In genomic region chr14:101907619-101908018, GRCh38 we compare ENCODE assay signal across 26 cellular contexts.
"Had no signal": no experiment of that assay in that cellular context is flagged by ENCODE, and none has a peak within 500 bp of the region (broad histone marks: within the 10 kb centered on the region; RNA-seq: fewer than 3 reads in every experiment).

No MANE protein-coding gene starts in this region.

- H3K4me3 Mint-ChIP-seq: activated CD8-positive, alpha-beta T cell treated with anti-CD3 and anti-CD28 coated beads for 36 hours; activated T-helper 1 cell treated with anti-CD3 and anti-CD28 coated beads, Interleukin-12 subunit alpha, Interleukin-12 subunit beta, Interleukin-2, Interleukin-4 antibody, amounts not matched to agents 30 ng/mL and 10 ng/mL and 1 ng/mL, durations not matched to agents 14 hours and 24 hours and 36 hours had no signal

- H3K9me3 Mint-ChIP-seq: activated CD8-positive, alpha-beta T cell treated with anti-CD3 and anti-CD28 coated beads for 36 hours; activated naive CD4-positive, alpha-beta T cell treated with anti-CD3 and anti-CD28 coated beads, Interleukin-2, amount 50 U/mL, for 72 hours; activated T-helper 1 cell treated with anti-CD3 and anti-CD28 coated beads, Interleukin-12 subunit alpha, Interleukin-12 subunit beta, Interleukin-2, Interleukin-4 antibody, amounts not matched to agents 30 ng/mL and 10 ng/mL and 1 ng/mL, durations not matched to agents 14 hours and 24 hours and 36 hours had no signal

- H3K27me3 Mint-ChIP-seq: activated CD8-positive, alpha-beta T cell treated with anti-CD3 and anti-CD28 coated beads for 36 hours had no signal

- DNase-seq: activated CD4-positive, alpha-beta T cell treated with anti-CD3 and anti-CD28 coated beads for 1 hour; activated CD4-positive, alpha-beta T cell treated with anti-CD3 and anti-CD28 coated beads for 48 hours; activated CD4-positive, alpha-beta T cell treated with anti-CD3 and anti-CD28 coated beads, Interleukin-2, amount 50 U/mL, for 4 hours; activated CD4-positive, CD25-positive, alpha-beta regulatory T cell; activated CD8-positive, alpha-beta T cell treated with anti-CD3 and anti-CD28 coated beads for 36 hours; activated naive CD4-positive, alpha-beta T cell; activated T-cell treated with anti-CD3 and anti-CD28 coated beads, Interleukin-2, amount 50 U/mL, for 1 hour; amniotic stem cell; aorta; brain microvascular endothelial cell; NCI-H1105; NCI-H1436; NCI-H1694; NCI-H1930; NCI-H2081 treated with DMSO at 0.1 percent for 48 hours; NCI-H226; NCI-H446 treated with DMSO at 0.1 percent for 48 hours; NCI-H524; NCI-H69; SHP77; SJCRH30; T1000; WERI-Rb-1 had no signal

- ATAC-seq: activated CD8-positive, alpha-beta T cell treated with anti-CD3 and anti-CD28 coated beads for 36 hours; activated naive CD4-positive, alpha-beta T cell treated with anti-CD3 and anti-CD28 coated beads, Interleukin-2, amount 50 U/mL, for 72 hours; Panc1 had no signal

- H3K27ac Mint-ChIP-seq: activated T-helper 1 cell treated with anti-CD3 and anti-CD28 coated beads, Interleukin-12 subunit alpha, Interleukin-12 subunit beta, Interleukin-2, Interleukin-4 antibody, amounts not matched to agents 30 ng/mL and 10 ng/mL and 1 ng/mL, durations not matched to agents 14 hours and 24 hours and 36 hours had no signal
